In genomic region chr2:108448678-108449409, GRCh38 we compare ENCODE assay signal across 1 cellular context.
A peak's percentile ranks its signal among the peaks of the same experiment; 100 is the strongest.
TF ChIP-seq lines count a peak whose summit lies in the region.

Gene GCC2, plus strand, starts transcription at chr2:108449206. Its CDS starts 69 bp downstream, at chr2:108449275.

TF ChIP-seq in K562, 482 proteins besides CTCF, POLR2A, EP300 and RAD21 (continued from another document and continues in another):
- no peak for TF ChIP-seq ZKSCAN8 (CRISPR knock-in tag; IDR thresholded peaks at IDR 0.05)
- no peak for TF ChIP-seq FUS (optimal IDR thresholded peaks at IDR 0.05; ENCODE audit: low read depth, low read length)
- TF ChIP-seq ZNF644 (tag; IDR thresholded peaks at IDR 0.05; ENCODE audit: low read depth): no peak
- TF ChIP-seq NELFE (IDR thresholded peaks at IDR 0.05; ENCODE audit: insufficient read depth, insufficient read length): no peak
- no peak for TF ChIP-seq ZZZ3 (IDR thresholded peaks at IDR 0.05)
- no peak for TF ChIP-seq RAD51 (IDR thresholded peaks at IDR 0.05; ENCODE audit: borderline replicate concordance, low read depth)
- peak; percentile 46; the same call in 1 of the 2 replicates for TF ChIP-seq JUND (IDR thresholded peaks at IDR 0.05; ENCODE audit: borderline replicate concordance, low read depth, low read length)
- peak; percentile 48; the same call in 1 of the 3 replicates for TF ChIP-seq JUND (tag; IDR thresholded peaks at IDR 0.05; ENCODE audit: borderline replicate concordance, low read depth, low read length)
- TF ChIP-seq HMBOX1 (IDR thresholded peaks at IDR 0.05): no peak
- TF ChIP-seq U2AF1 (optimal IDR thresholded peaks at IDR 0.05; ENCODE audit: low read depth, low read length): no peak
- TF ChIP-seq ZNF561 (CRISPR knock-in tag; conservative IDR thresholded peaks at IDR 0.05): no peak
- TF ChIP-seq ZNF23 (CRISPR knock-in tag; IDR thresholded peaks at IDR 0.05): no peak
- TF ChIP-seq SFPQ (IDR thresholded peaks at IDR 0.05; ENCODE audit: low read depth, low read length): no peak
- peak; percentile 59; the same call in 1 of the 2 replicates for TF ChIP-seq GATAD2A (IDR thresholded peaks at IDR 0.05)
- peak; percentile 80; the same call in 1 of the 2 replicates for TF ChIP-seq GTF2E2 (tag; IDR thresholded peaks at IDR 0.05)
- no peak for TF ChIP-seq E2F4 (CRISPR knock-in tag; IDR thresholded peaks at IDR 0.05; ENCODE audit: low read depth)
- TF ChIP-seq CHD7 (IDR thresholded peaks at IDR 0.05; ENCODE audit: low read depth, low read length): no peak
- no peak for TF ChIP-seq MGA (IDR thresholded peaks at IDR 0.05)
